22 cellular contexts compared by ENCODE assay signal in the genomic region with DNA sequence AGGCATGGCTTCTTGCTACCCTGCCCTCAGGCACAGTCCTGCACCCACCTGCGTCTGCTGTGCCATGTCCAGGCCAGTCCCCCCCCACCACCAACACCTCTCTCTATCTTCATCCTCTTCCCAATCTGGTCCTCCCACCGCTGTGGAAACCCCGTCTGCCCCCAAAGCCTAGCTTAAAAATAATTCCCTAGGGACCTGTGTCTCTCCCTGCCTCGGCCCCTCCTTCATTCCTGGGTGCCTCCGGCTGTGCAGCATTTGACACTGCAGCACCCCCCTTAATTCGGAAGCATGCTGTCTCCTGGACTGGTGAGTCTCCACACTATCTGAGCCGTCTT. TPM values are rescaled to one million over a fixed set of nuclear protein-coding genes. Genes with fewer than 3 reads are reported as not detected.
A peak's percentile ranks its signal among the peaks of the same experiment; 100 is the strongest.
DNase-seq lines count a peak whose midpoint lies in the region; ATAC-seq and TF ChIP-seq lines count a peak whose summit lies in the region.
"Had no signal": no experiment of that assay in that cellular context is flagged by ENCODE, and none has a peak within 500 bp of the region (broad histone marks: within the 10 kb centered on the region; RNA-seq: fewer than 3 reads in every experiment).

No MANE protein-coding gene starts in this region.

- intact Hi-C loops in Caco-2 (cut with micrococcal nuclease; ENCODE audit: unreplicated experiment) = no loop called here

- no TSS peak for BruUV-seq in Caco-2 (replicated peaks; lab: Mats Ljungman, UMichigan)

- no peaks in the 10 kb centered on the region for H3K9me3 Mint-ChIP-seq in Caco-2 (ENCODE audit: unreplicated experiment)
- H3K9me3 Mint-ChIP-seq in activated CD8-positive, alpha-beta memory T cell treated with anti-CD3 and anti-CD28 coated beads, Interleukin-2, amount 10 ng/mL, durations not matched to agents 7 days and 5 days (ENCODE audit: low read depth) = no peaks in the 10 kb centered on the region
- H3K9me3 Mint-ChIP-seq in stimulated activated effector memory CD8-positive, alpha-beta T cell treated with anti-CD3 and anti-CD28 coated beads, Interleukin-12 subunit alpha, Interleukin-12 subunit beta, amount 100 ng/mL, for 72 hours = no peaks in the 10 kb centered on the region

- no peak for DNase-seq in Caco-2
- DNase-seq in activated CD8-positive, alpha-beta memory T cell treated with anti-CD3 and anti-CD28 coated beads, Interleukin-2, amount 10 ng/mL, durations not matched to agents 7 days and 5 days = peak; percentile 34
- DNase-seq in left lobe of liver (ENCODE audit: low spot score) = peak; percentile 32
- peak in 1 of 2 donors; percentile 37 for DNase-seq in stimulated activated effector memory CD8-positive, alpha-beta T cell treated with anti-CD3 and anti-CD28 coated beads, Interleukin-12 subunit alpha, Interleukin-12 subunit beta, amount 100 ng/mL, for 72 hours (ENCODE audit: low spot score in 2 of 2)
- no peak for DNase-seq in NK-92 (lab: John Stamatoyannopoulos, UW; ENCODE audit: unreplicated experiment)
- DNase-seq in epidermal melanocyte (ENCODE audit: insufficient read length, low spot score) = no peak
- DNase-seq in GOT3 (lab: John Stamatoyannopoulos, UW) = no peak
- DNase-seq: ACHN; GDM1; MM.1S; NCI-H1092; NCI-H1436 treated with DMSO at 0.1 percent for 48 hours; NCI-H2029; NCI-H2171; NCI-H526; NK-92 treated with Interleukin-12 subunit alpha and Interleukin-12 subunit beta, amount 100 ng/mL, for 24 hours; SHP77; SK-N-SH had no signal

- peak overlapping the region; percentile 20 for H3K4me3 Mint-ChIP-seq in Caco-2 (ENCODE audit: unreplicated experiment)
- H3K4me3 Mint-ChIP-seq in activated CD8-positive, alpha-beta memory T cell treated with anti-CD3 and anti-CD28 coated beads, Interleukin-2, amount 10 ng/mL, durations not matched to agents 7 days and 5 days = no peak overlapping the region
- peak overlapping the region; percentile 18 for H3K4me3 Mint-ChIP-seq in stimulated activated effector memory CD8-positive, alpha-beta T cell treated with anti-CD3 and anti-CD28 coated beads, Interleukin-12 subunit alpha, Interleukin-12 subunit beta, amount 100 ng/mL, for 72 hours

- no peak overlapping the region for H3K4me3 ChIP-seq in Caco-2 (ENCODE audit: low read depth, low read length)

- peaks cover 8% of the 10 kb centered on the region for H3K4me1 Mint-ChIP-seq in Caco-2 (ENCODE audit: low read depth, unreplicated experiment)
- peaks cover 10% of the 10 kb centered on the region for H3K4me1 Mint-ChIP-seq in activated CD8-positive, alpha-beta memory T cell treated with anti-CD3 and anti-CD28 coated beads, Interleukin-2, amount 10 ng/mL, durations not matched to agents 7 days and 5 days
- H3K4me1 Mint-ChIP-seq in stimulated activated effector memory CD8-positive, alpha-beta T cell treated with anti-CD3 and anti-CD28 coated beads, Interleukin-12 subunit alpha, Interleukin-12 subunit beta, amount 100 ng/mL, for 72 hours = peaks cover 14% of the 10 kb centered on the region

- no peak for TF ChIP-seq CTCF in Caco-2 (IDR thresholded peaks at IDR 0.05; ENCODE audit: insufficient read depth in 1 of 2, low read depth in 1 of 2, low read length in 1 of 2, severe bottlenecking in 1 of 2, unreplicated experiment in 1 of 2)

- H3K9me3 ChIP-seq in Caco-2 = no peaks in the 10 kb centered on the region
- H3K9me3 ChIP-seq: SK-N-SH had no signal

- H3K36me3 ChIP-seq in Caco-2 (ENCODE audit: control insufficient read depth, insufficient read depth, low read length) = peaks cover 3% of the 10 kb centered on the region; the same call in 1 of the 2 replicates

- H3K4me1 ChIP-seq in Caco-2 = peaks cover 23% of the 10 kb centered on the region

- POLR2A ChIA-PET in Caco-2 (lab: Charles Lee) = no interaction called here

- CTCF ChIA-PET in Caco-2 (lab: Charles Lee) = no interaction called here
- CTCF ChIA-PET in activated CD8-positive, alpha-beta memory T cell treated with anti-CD3 and anti-CD28 coated beads, Interleukin-2, amount 10 ng/mL, durations not matched to agents 7 days and 5 days (lab: Charles Lee) = interaction anchor here (1.4 kb wide), 1 partner anchor 260 kb away, joined by 4 read pairs; no protein-coding TSS in a partner anchor

- peaks cover 17% of the 10 kb centered on the region for H3K36me3 Mint-ChIP-seq in Caco-2 (ENCODE audit: insufficient read depth, unreplicated experiment)
- H3K36me3 Mint-ChIP-seq in activated CD8-positive, alpha-beta memory T cell treated with anti-CD3 and anti-CD28 coated beads, Interleukin-2, amount 10 ng/mL, durations not matched to agents 7 days and 5 days = no peaks in the 10 kb centered on the region
- peaks cover 4% of the 10 kb centered on the region for H3K36me3 Mint-ChIP-seq in stimulated activated effector memory CD8-positive, alpha-beta T cell treated with anti-CD3 and anti-CD28 coated beads, Interleukin-12 subunit alpha, Interleukin-12 subunit beta, amount 100 ng/mL, for 72 hours

- no peak for ATAC-seq in activated CD8-positive, alpha-beta memory T cell treated with anti-CD3 and anti-CD28 coated beads, Interleukin-2, amount 10 ng/mL, durations not matched to agents 7 days and 5 days
- ATAC-seq in left lobe of liver = no peak
- no peak for ATAC-seq in stimulated activated effector memory CD8-positive, alpha-beta T cell treated with anti-CD3 and anti-CD28 coated beads, Interleukin-12 subunit alpha, Interleukin-12 subunit beta, amount 100 ng/mL, for 72 hours

- no peak overlapping the region for H3K27ac Mint-ChIP-seq in Caco-2 (ENCODE audit: unreplicated experiment)
- no peak overlapping the region for H3K27ac Mint-ChIP-seq in activated CD8-positive, alpha-beta memory T cell treated with anti-CD3 and anti-CD28 coated beads, Interleukin-2, amount 10 ng/mL, durations not matched to agents 7 days and 5 days
- no peak overlapping the region for H3K27ac Mint-ChIP-seq in stimulated activated effector memory CD8-positive, alpha-beta T cell treated with anti-CD3 and anti-CD28 coated beads, Interleukin-12 subunit alpha, Interleukin-12 subunit beta, amount 100 ng/mL, for 72 hours

- H3K27me3 Mint-ChIP-seq in Caco-2 (ENCODE audit: insufficient read depth, unreplicated experiment) = no peaks in the 10 kb centered on the region
- peaks cover 55% of the 10 kb centered on the region for H3K27me3 Mint-ChIP-seq in activated CD8-positive, alpha-beta memory T cell treated with anti-CD3 and anti-CD28 coated beads, Interleukin-2, amount 10 ng/mL, durations not matched to agents 7 days and 5 days

- H3K27me3 ChIP-seq in Caco-2 (replicated peaks; ENCODE audit: control insufficient read depth, insufficient read depth, low read length) = no peaks in the 10 kb centered on the region

RNA-seq across cellular contexts. Expression of gene ASCL2, which starts 2.5 kb away (rescaled TPM):
- 26.6 and 32.5 TPM in 2 replicates for total RNA-seq in Caco-2 (2022)
- total RNA-seq in activated CD8-positive, alpha-beta memory T cell treated with anti-CD3 and anti-CD28 coated beads, Interleukin-2, amount 10 ng/mL, durations not matched to agents 7 days and 5 days = under 1 TPM; 0.12 to 0.15 TPM
- 0.83 TPM for total RNA-seq in left lobe of liver
- total RNA-seq: Daoy, LHCN-M2, OCI-LY7 had no signal

RNA-seq across cellular contexts. Expression of gene C11orf21, which starts 28.8 kb away (rescaled TPM):
- total RNA-seq in Caco-2 (2022) (0.09 and 0.21 TPM in 2 replicates), left lobe of liver (0.35 TPM)
- total RNA-seq in activated CD8-positive, alpha-beta memory T cell treated with anti-CD3 and anti-CD28 coated beads, Interleukin-2, amount 10 ng/mL, durations not matched to agents 7 days and 5 days = 10 to 100 TPM; 28.3 to 49.2 TPM
- total RNA-seq: H1, LHCN-M2 had no signal

RNA-seq across cellular contexts. Expression of gene TSPAN32, which starts 28.9 kb away (rescaled TPM):
- total RNA-seq in Caco-2 (2022) (0.97 and 1.2 TPM in 2 replicates), left lobe of liver (0.35 TPM)
- 10 to 100 TPM; 20.5 to 41.4 TPM for total RNA-seq in activated CD8-positive, alpha-beta memory T cell treated with anti-CD3 and anti-CD28 coated beads, Interleukin-2, amount 10 ng/mL, durations not matched to agents 7 days and 5 days
- total RNA-seq: Daoy, H1, LHCN-M2 had no signal

Comparison
In these comparisons a context has a peak if more than half of its experiments do, and no peak if none do; other contexts are left out.
1. DNase-seq: peak in activated CD8-positive, alpha-beta memory T cell treated with anti-CD3 and anti-CD28 coated beads, Interleukin-2, amount 10 ng/mL, durations not matched to agents 7 days and 5 days (single experiment) and left lobe of liver (single experiment); none in Caco-2 (0 of 2), NK-92 (single experiment), epidermal melanocyte (single experiment) and GOT3 (single experiment).
2. RNA of gene ASCL2, which starts 2.5 kb away (total RNA-seq): 26.6 to 32.5 TPM in Caco-2; 0.83 TPM in left lobe of liver (single experiment) and 0.12 to 0.15 TPM in activated CD8-positive, alpha-beta memory T cell treated with anti-CD3 and anti-CD28 coated beads, Interleukin-2, amount 10 ng/mL, durations not matched to agents 7 days and 5 days; every median in the first group is over 10 times any median in the second.
3. RNA of gene C11orf21, which starts 28.8 kb away (total RNA-seq): 28.3 to 49.2 TPM in activated CD8-positive, alpha-beta memory T cell treated with anti-CD3 and anti-CD28 coated beads, Interleukin-2, amount 10 ng/mL, durations not matched to agents 7 days and 5 days; 0.35 TPM in left lobe of liver (single experiment) and 0.09 to 0.21 TPM in Caco-2; every median in the first group is over 10 times any median in the second.